Comparison of ENCODE assay signal across 8 cellular contexts in genomic region chr6:139135578-139136545, GRCh38. TPM values are rescaled to one million over a fixed set of nuclear protein-coding genes. Genes with fewer than 3 reads are reported as not detected.
DNase-seq lines count a peak whose midpoint lies in the region; ATAC-seq and TF ChIP-seq lines count a peak whose summit lies in the region.

No MANE protein-coding gene starts in this region.

- H3K4me1 Mint-ChIP-seq in Caco-2 (ENCODE audit: low read depth, unreplicated experiment) (peaks cover 7% of the 10 kb centered on the region), chondrocyte (ENCODE audit: low read depth) (peaks cover 39% of the 10 kb centered on the region)

- peaks cover 11% of the 10 kb centered on the region for H3K36me3 Mint-ChIP-seq in Caco-2 (ENCODE audit: insufficient read depth, unreplicated experiment)
- H3K36me3 Mint-ChIP-seq in chondrocyte (ENCODE audit: low read depth), result peaks cover 2% of the 10 kb centered on the region

- H3K27me3 Mint-ChIP-seq in Caco-2 (ENCODE audit: insufficient read depth, unreplicated experiment) (no peaks in the 10 kb centered on the region), chondrocyte (ENCODE audit: low read depth) (no peaks in the 10 kb centered on the region)

- peak overlapping the region; percentile 82 for H3K4me3 Mint-ChIP-seq in Caco-2 (ENCODE audit: unreplicated experiment)
- H3K4me3 Mint-ChIP-seq in chondrocyte (ENCODE audit: unreplicated experiment), result peak overlapping the region; percentile 93

- peak overlapping the region; percentile 64 for H3K27ac Mint-ChIP-seq in Caco-2 (ENCODE audit: unreplicated experiment)
- peak overlapping the region; percentile 92 for H3K27ac Mint-ChIP-seq in chondrocyte (ENCODE audit: unreplicated experiment)

- peak overlapping the region; percentile 89 for H3K4me3 ChIP-seq in Caco-2 (ENCODE audit: low read depth, low read length)

- no peak for TF ChIP-seq CTCF in Caco-2 (IDR thresholded peaks at IDR 0.05; ENCODE audit: insufficient read depth in 1 of 2, low read depth in 1 of 2, low read length in 1 of 2, severe bottlenecking in 1 of 2, unreplicated experiment in 1 of 2)
- no peak; the same call in 1 of the 2 replicates for TF ChIP-seq CTCF in VCaP (conservative IDR thresholded peaks at IDR 0.05)
- TF ChIP-seq CTCF in chondrocyte (IDR thresholded peaks at IDR 0.05), result peak; percentile 51

- peak; percentile 38 to 43 for DNase-seq in Caco-2
- DNase-seq in HuH-7.5 (ENCODE audit: low spot score), result peak; percentile 43
- DNase-seq in chondrocyte (ENCODE audit: low spot score), result no peak
- DNase-seq in kidney tubule cell (ENCODE audit: low spot score), result peak; percentile 39
- DNase-seq in stimulated activated CD4-positive, alpha-beta T cell treated with anti-CD3 and anti-CD28 coated beads, Interleukin-1b, Interleukin-23, amount 100 ng/mL, for 48 hours, result peak; percentile 46
- DNase-seq in NCI-H510A treated with DMSO at 0.1 percent for 48 hours (lab: John Stamatoyannopoulos, UW), result no peak

- no peaks in the 10 kb centered on the region for H3K9me3 ChIP-seq in Caco-2

- peak; percentile 35 for ATAC-seq in GM21423 (IDR thresholded peaks at IDR 0.05; ENCODE audit: unreplicated experiment)

- H3K36me3 ChIP-seq in Caco-2 (ENCODE audit: control insufficient read depth, insufficient read depth, low read length), result no peaks in the 10 kb centered on the region

- H3K27me3 ChIP-seq in Caco-2 (replicated peaks; ENCODE audit: control insufficient read depth, insufficient read depth, low read length), result no peaks in the 10 kb centered on the region

- H3K9me3 Mint-ChIP-seq in Caco-2 (ENCODE audit: unreplicated experiment) (no peaks in the 10 kb centered on the region), chondrocyte (ENCODE audit: low read depth) (no peaks in the 10 kb centered on the region)

- H3K27ac ChIP-seq in VCaP, result peak overlapping the region; percentile 73

- POLR2A ChIA-PET in Caco-2 (lab: Charles Lee), result no interaction called here

- no peaks in the 10 kb centered on the region for H3K4me1 ChIP-seq in Caco-2

- no TSS peak for BruUV-seq in Caco-2 (replicated peaks; lab: Mats Ljungman, UMichigan)

- CTCF ChIA-PET in Caco-2 (lab: Charles Lee), result no interaction called here

- intact Hi-C loops in Caco-2 (cut with micrococcal nuclease; ENCODE audit: unreplicated experiment), result loop anchor here (1.0 to 2.0 kb wide), 2 partner anchors 11 to 83 kb away; no protein-coding TSS in a partner anchor

RNA-seq across cellular contexts. Expression of gene HECA, which starts 1.0 kb away (rescaled TPM):
- total RNA-seq in Caco-2 (2022) (4.9 and 5.2 TPM in 2 replicates), chondrocyte (19.5 to 23.8 TPM (median 22.6 TPM) in 3 replicates)

Comparison
In these comparisons a context has a peak if more than half of its experiments do, and no peak if none do; other contexts are left out.
1. DNase-seq: peak in Caco-2 (2 of 2), HuH-7.5 (single experiment), kidney tubule cell (single experiment) and stimulated activated CD4-positive, alpha-beta T cell treated with anti-CD3 and anti-CD28 coated beads, Interleukin-1b, Interleukin-23, amount 100 ng/mL, for 48 hours (single experiment); none in chondrocyte (single experiment) and NCI-H510A treated with DMSO at 0.1 percent for 48 hours (single experiment).